8 cellular contexts compared by ENCODE assay signal in genomic region chr19:36009633-36010379, GRCh38. TPM values are rescaled to one million over a fixed set of nuclear protein-coding genes. Genes with fewer than 3 reads are reported as not detected.
DNase-seq lines count a peak whose midpoint lies in the region; ATAC-seq and TF ChIP-seq lines count a peak whose summit lies in the region.

No MANE protein-coding gene starts in this region.

- H3K27me3 ChIP-seq in fibroblast of lung (ENCODE audit: control insufficient read depth, insufficient read depth, low read length) (no peaks in the 10 kb centered on the region), psoas muscle (ENCODE audit: insufficient read depth in 3 of 3, low read length in 2 of 3) (peaks cover 0 to 2% (median 0%) of the 10 kb centered on the region in 3 donors)

- no peak for ATAC-seq in T-cell (replicated peaks in 1 of 4)
- ATAC-seq in psoas muscle = no peak
- ATAC-seq in GM18498 (IDR thresholded peaks at IDR 0.05; ENCODE audit: unreplicated experiment) = no peak
- no peak for ATAC-seq in HG03280 (IDR thresholded peaks at IDR 0.05; ENCODE audit: unreplicated experiment)

- H3K4me1 ChIP-seq in ES-I3 (ENCODE audit: insufficient read depth, low read length) (no peaks in the 10 kb centered on the region; the same call in 1 of the 2 replicates), fibroblast of lung (ENCODE audit: control insufficient read depth, extremely low read depth, insufficient read depth, low read length) (peaks cover 11% of the 10 kb centered on the region), psoas muscle (peaks cover 6% of the 10 kb centered on the region)

- peaks cover 4% of the 10 kb centered on the region for H3K79me2 ChIP-seq in fibroblast of lung (ENCODE audit: control insufficient read depth, insufficient read depth, low read length)

- H3K4me3 ChIP-seq in fibroblast of lung (replicated peaks in 1 of 4; ENCODE audit: control extremely low read depth in 1 of 4, insufficient read depth in 1 of 4, low read depth in 3 of 4, low read length in 4 of 4) = peak overlapping the region; percentile 15 to 51 (median 18)
- H3K4me3 ChIP-seq in psoas muscle = peak overlapping the region; percentile 49

- H3K27ac ChIP-seq in fibroblast of lung (ENCODE audit: insufficient read depth, low read length) (no peak overlapping the region), psoas muscle (no peak overlapping the region)

- WGBS in psoas muscle, 3 donors = 50 to 57% (median 52%) methylated on average over 14 to 15 of the region's 15 CpGs

- peaks cover 36 to 42% (median 36%) of the 10 kb centered on the region in 3 donors for H3K4me1 Mint-ChIP-seq in T-cell

- CTCF ChIA-PET in T-cell (lab: Charles Lee) = no interaction called here

- H4K20me1 ChIP-seq in fibroblast of lung (ENCODE audit: control insufficient read depth, extremely low read depth, insufficient read depth, low read length) = no peaks in the 10 kb centered on the region

- H3K9me3 Mint-ChIP-seq in T-cell = no peaks in the 10 kb centered on the region

- no peaks in the 10 kb centered on the region for H3K27me3 Mint-ChIP-seq in T-cell

- H3K9me3 ChIP-seq in ES-I3 (ENCODE audit: control insufficient read depth, insufficient read depth, low read length) = no peaks in the 10 kb centered on the region
- H3K9me3 ChIP-seq in fibroblast of lung (ENCODE audit: control insufficient read depth, insufficient read depth, low read depth, low read length) = no peaks in the 10 kb centered on the region
- H3K9me3 ChIP-seq in psoas muscle = no peaks in the 10 kb centered on the region

- no peak for DNase-seq in T-cell
- DNase-seq in fibroblast of lung (ENCODE audit: low read depth in 2 of 2) = no peak
- no peak for DNase-seq in psoas muscle
- no peak for DNase-seq in SIG-M5 treated with dmso at 0.1 percent for 504 hours (lab: John Stamatoyannopoulos, UW; ENCODE audit: unreplicated experiment)
- no peak for DNase-seq in dedifferentiated amniotic fluid mesenchymal stem cell (ENCODE audit: extremely low spot score)

- no peaks in the 10 kb centered on the region for H3K36me3 ChIP-seq in ES-I3 (ENCODE audit: insufficient read depth, low read length)
- no peaks in the 10 kb centered on the region for H3K36me3 ChIP-seq in fibroblast of lung (ENCODE audit: control insufficient read depth, insufficient read depth, low read length)
- H3K36me3 ChIP-seq in psoas muscle (ENCODE audit: insufficient read depth in 1 of 2, low read depth in 1 of 2) = no peaks in the 10 kb centered on the region

- H3K4me3 Mint-ChIP-seq in T-cell = peak overlapping the region; percentile 44 to 62 (median 51)

- POLR2A ChIA-PET in T-cell (lab: Charles Lee) = no interaction called here

- TF ChIP-seq CTCF in fibroblast of lung (conservative IDR thresholded peaks at IDR 0.05 in 1 of 2, IDR thresholded peaks at IDR 0.05 in 1 of 2; ENCODE audit: low read depth in 1 of 2, low read length in 2 of 2) = no peak
- no peak for TF ChIP-seq CTCF in psoas muscle (IDR thresholded peaks at IDR 0.05)

- peak overlapping the region; percentile 59 for H3K4me2 ChIP-seq in fibroblast of lung (ENCODE audit: extremely low read depth, insufficient read depth, low read length)

- no peak overlapping the region for H3K27ac Mint-ChIP-seq in T-cell

- H3K9ac ChIP-seq in ES-I3 (ENCODE audit: low read depth, low read length) (peak overlapping the region; percentile 71; the same call in 1 of the 2 replicates), fibroblast of lung (ENCODE audit: insufficient read depth, low read length) (no peak overlapping the region)

- no peaks in the 10 kb centered on the region for H3K36me3 Mint-ChIP-seq in T-cell

- intact Hi-C loops in psoas muscle (cut with DNase I) = no loop called here

- peak overlapping the region; percentile 39 for H2AFZ ChIP-seq in fibroblast of lung (ENCODE audit: low read length)

RNA-seq across cellular contexts. Expression of gene SYNE4, which starts 1.2 kb away (rescaled TPM):
- 1 to 10 TPM; 3.2 to 4.4 (median 3.7) TPM for total RNA-seq in T-cell
- total RNA-seq in fibroblast of lung = under 0.01 and 0.17 TPM in 2 replicates
- polyA plus RNA-seq in fibroblast of lung = 0.07 and 0.12 TPM in 2 replicates
- 0.13 TPM in 1 of 2 replicates, not detected in the other for polyA plus RNA-seq in fibroblast of lung (2012)
- not detected in 2 replicates for polyA minus RNA-seq in fibroblast of lung (ENCODE audit: low replicate concordance)
- under 1 TPM in 2 of 4 donors, not detected in 2; 0.23 to 0.24 TPM for total RNA-seq in psoas muscle
- under 1 TPM in 2 of 3 donors, not detected in 1; 0.21 to 0.25 TPM for polyA plus RNA-seq in psoas muscle

RNA-seq across cellular contexts. Expression of gene ALKBH6, which starts 4.2 kb away (rescaled TPM):
- total RNA-seq in T-cell (10 to 100 TPM; 42.6 to 61.4 (median 51.2) TPM), fibroblast of lung (12.8 and 20.1 TPM in 2 replicates), psoas muscle (10 to 100 TPM in 3 of 4 donors, 1 to 10 TPM in 1; 7.1 to 12.6 (median 10.6) TPM)
- polyA plus RNA-seq in fibroblast of lung (19.5 and 21.0 TPM in 2 replicates), psoas muscle (10 to 100 TPM in 2 of 3 donors, 1 to 10 TPM in 1; 9.5 to 22.3 (median 13.3) TPM)
- polyA plus RNA-seq in fibroblast of lung (2012) = 24.6 and 26.8 TPM in 2 replicates
- polyA minus RNA-seq in fibroblast of lung (ENCODE audit: low replicate concordance) = 12.7 and 19.4 TPM in 2 replicates

RNA-seq across cellular contexts. Expression of gene SDHAF1, which starts 14.8 kb away (rescaled TPM):
- total RNA-seq in T-cell = 10 to 100 TPM; 10.2 to 30.5 (median 27.3) TPM
- total RNA-seq in fibroblast of lung = 7.8 and 11.8 TPM in 2 replicates
- polyA plus RNA-seq in fibroblast of lung = 5.6 and 6.4 TPM in 2 replicates
- polyA plus RNA-seq in fibroblast of lung (2012) = 8.0 and 8.5 TPM in 2 replicates
- polyA minus RNA-seq in fibroblast of lung (ENCODE audit: low replicate concordance) = 1.4 and 2.4 TPM in 2 replicates
- 10 to 100 TPM in 2 of 4 donors, 1 to 10 TPM in 2; 7.2 to 17.3 (median 12.2) TPM for total RNA-seq in psoas muscle
- 10 to 100 TPM; 12.7 to 33.3 (median 19.7) TPM for polyA plus RNA-seq in psoas muscle

RNA-seq across cellular contexts. Expression of gene CLIP3, which starts 22.9 kb away (rescaled TPM):
- total RNA-seq in T-cell (1 to 10 TPM; 1.4 to 6.2 (median 2.6) TPM), fibroblast of lung (8.2 and 19.8 TPM in 2 replicates), psoas muscle (1 to 10 TPM; 1.2 to 3.9 (median 1.6) TPM)
- polyA plus RNA-seq in fibroblast of lung (14.7 and 15.0 TPM in 2 replicates), psoas muscle (1 to 10 TPM in 1 of 3 donors, under 1 TPM in 2; 0.51 to 1.0 (median 0.66) TPM)
- polyA plus RNA-seq in fibroblast of lung (2012) = 68.4 and 84.2 TPM in 2 replicates
- 79.1 and 133 TPM in 2 replicates for polyA minus RNA-seq in fibroblast of lung (ENCODE audit: low replicate concordance)

RNA-seq across cellular contexts. Expression of gene THAP8, which starts 44.3 kb away (rescaled TPM):
- total RNA-seq in T-cell (1 to 10 TPM; 2.6 to 8.0 (median 4.7) TPM), fibroblast of lung (3.6 and 5.1 TPM in 2 replicates), psoas muscle (1 to 10 TPM; 1.9 to 7.0 (median 2.9) TPM)
- polyA plus RNA-seq in fibroblast of lung (3.8 and 4.6 TPM in 2 replicates), psoas muscle (1 to 10 TPM; 3.6 to 9.6 (median 6.5) TPM)
- polyA plus RNA-seq in fibroblast of lung (2012) = 7.4 and 7.9 TPM in 2 replicates
- polyA minus RNA-seq in fibroblast of lung (ENCODE audit: low replicate concordance) = 1.4 and 3.6 TPM in 2 replicates
